In genomic region chr10:72314263-72314662, GRCh38 we compare ENCODE assay signal across 1 cellular context.
TF ChIP-seq lines count a peak whose summit lies in the region.

No MANE protein-coding gene starts in this region.

TF ChIP-seq in A549, 52 proteins besides CTCF, POLR2A, EP300 and RAD21:
- TF ChIP-seq HDAC2 (IDR thresholded peaks at IDR 0.05) (no peak), HES2 (IDR thresholded peaks at IDR 0.05) (no peak), RFX5 (IDR thresholded peaks at IDR 0.05) (no peak), KDM1A (IDR thresholded peaks at IDR 0.05; ENCODE audit: low read depth) (no peak), JUN (IDR thresholded peaks at IDR 0.05) (no peak), NR3C1 (IDR thresholded peaks at IDR 0.05) (no peak), CHD4 (IDR thresholded peaks at IDR 0.05; ENCODE audit: borderline replicate concordance) (no peak), HEYL (CRISPR knock-in tag; IDR thresholded peaks at IDR 0.05) (no peak), TFCP2L1 (CRISPR knock-in tag; IDR thresholded peaks at IDR 0.05) (no peak), BCL3 (IDR thresholded peaks at IDR 0.05) (no peak), CBX8 (IDR thresholded peaks at IDR 0.05) (no peak)
